1 cellular context compared by ENCODE assay signal in the genomic region with DNA sequence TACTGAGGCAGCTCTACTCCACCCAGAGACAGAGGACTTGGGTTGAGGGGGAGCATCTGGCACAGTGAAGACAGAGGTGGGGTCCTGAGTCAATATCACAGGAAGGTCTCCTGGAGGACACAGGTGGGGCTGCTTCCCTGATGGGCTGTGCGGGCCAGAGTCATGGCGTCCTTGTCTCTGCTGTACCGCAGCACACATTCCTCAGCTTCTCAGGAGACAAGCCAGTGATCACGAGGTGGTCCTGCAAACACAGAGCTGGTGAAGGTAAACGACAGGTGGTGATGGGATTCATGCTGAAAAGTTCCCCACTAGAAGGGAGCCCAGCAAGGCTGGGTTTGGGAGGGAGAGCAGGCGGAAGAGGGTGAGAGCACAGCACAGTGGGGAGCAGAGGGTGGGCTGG.
TF ChIP-seq lines count a peak whose summit lies in the region.

No MANE protein-coding gene starts in this region.

TF ChIP-seq in A549, 52 proteins besides CTCF, POLR2A, EP300 and RAD21 (continued from another document):
- TF ChIP-seq, protein P1, sequence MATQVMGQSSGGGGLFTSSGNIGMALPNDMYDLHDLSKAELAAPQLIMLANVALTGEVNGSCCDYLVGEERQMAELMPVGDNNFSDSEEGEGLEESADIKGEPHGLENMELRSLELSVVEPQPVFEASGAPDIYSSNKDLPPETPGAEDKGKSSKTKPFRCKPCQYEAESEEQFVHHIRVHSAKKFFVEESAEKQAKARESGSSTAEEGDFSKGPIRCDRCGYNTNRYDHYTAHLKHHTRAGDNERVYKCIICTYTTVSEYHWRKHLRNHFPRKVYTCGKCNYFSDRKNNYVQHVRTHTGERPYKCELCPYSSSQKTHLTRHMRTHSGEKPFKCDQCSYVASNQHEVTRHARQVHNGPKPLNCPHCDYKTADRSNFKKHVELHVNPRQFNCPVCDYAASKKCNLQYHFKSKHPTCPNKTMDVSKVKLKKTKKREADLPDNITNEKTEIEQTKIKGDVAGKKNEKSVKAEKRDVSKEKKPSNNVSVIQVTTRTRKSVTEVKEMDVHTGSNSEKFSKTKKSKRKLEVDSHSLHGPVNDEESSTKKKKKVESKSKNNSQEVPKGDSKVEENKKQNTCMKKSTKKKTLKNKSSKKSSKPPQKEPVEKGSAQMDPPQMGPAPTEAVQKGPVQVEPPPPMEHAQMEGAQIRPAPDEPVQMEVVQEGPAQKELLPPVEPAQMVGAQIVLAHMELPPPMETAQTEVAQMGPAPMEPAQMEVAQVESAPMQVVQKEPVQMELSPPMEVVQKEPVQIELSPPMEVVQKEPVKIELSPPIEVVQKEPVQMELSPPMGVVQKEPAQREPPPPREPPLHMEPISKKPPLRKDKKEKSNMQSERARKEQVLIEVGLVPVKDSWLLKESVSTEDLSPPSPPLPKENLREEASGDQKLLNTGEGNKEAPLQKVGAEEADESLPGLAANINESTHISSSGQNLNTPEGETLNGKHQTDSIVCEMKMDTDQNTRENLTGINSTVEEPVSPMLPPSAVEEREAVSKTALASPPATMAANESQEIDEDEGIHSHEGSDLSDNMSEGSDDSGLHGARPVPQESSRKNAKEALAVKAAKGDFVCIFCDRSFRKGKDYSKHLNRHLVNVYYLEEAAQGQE (IDR thresholded peaks at IDR 0.05) = no peak
- TF ChIP-seq FOXS1 (CRISPR knock-in tag; IDR thresholded peaks at IDR 0.05) (no peak), CHD2 (IDR thresholded peaks at IDR 0.05; ENCODE audit: low read length, partially characterized antibody) (no peak), SMC3 (IDR thresholded peaks at IDR 0.05) (no peak)
